ENCODE assay signal across 18 cellular contexts in genomic region chr5:72540759-72541438, GRCh38. TPM values are rescaled to one million over a fixed set of nuclear protein-coding genes. Genes with fewer than 3 reads are reported as not detected.
"Had no signal": no experiment of that assay in that cellular context is flagged by ENCODE, and none has a peak within 500 bp of the region (broad histone marks: within the 10 kb centered on the region; RNA-seq: fewer than 3 reads in every experiment).

No MANE protein-coding gene starts in this region.

- ATAC-seq: activated CD8-positive, alpha-beta memory T cell treated with anti-CD3 and anti-CD28 coated beads, Interleukin-2, amount 10 ng/mL, durations not matched to agents 7 days and 5 days; left colon; mucosa of descending colon; natural killer cell had no signal

- DNase-seq: activated CD4-positive, alpha-beta T cell treated with anti-CD3 and anti-CD28 coated beads, Interleukin-2, amount 50 U/mL, for 4 hours; activated CD4-positive, CD25-positive, alpha-beta regulatory T cell treated with anti-CD3 and anti-CD28 coated beads, Interleukin-2, amount 50 U/mL, for 72 hours; activated CD8-positive, alpha-beta memory T cell treated with anti-CD3 and anti-CD28 coated beads, Interleukin-2, amount 10 ng/mL, durations not matched to agents 7 days and 5 days; activated effector memory CD4-positive, alpha-beta T cell treated with Interleukin-2 at 50 U/mL for 16 hours; activated T-cell treated with anti-CD3 and anti-CD28 coated beads, Interleukin-2, amount 50 U/mL, for 24 hours; effector CD8-positive, alpha-beta T cell; left colon; mucosa of descending colon; natural killer cell; tibial artery; uterus had no signal

- H3K27me3 ChIP-seq: tibial artery, uterus had no signal

- H3K4me1 Mint-ChIP-seq: activated CD8-positive, alpha-beta memory T cell treated with anti-CD3 and anti-CD28 coated beads, Interleukin-2, amount 10 ng/mL, durations not matched to agents 7 days and 5 days; natural killer cell had no signal

- H3K27ac Mint-ChIP-seq: activated CD8-positive, alpha-beta memory T cell treated with anti-CD3 and anti-CD28 coated beads, Interleukin-2, amount 10 ng/mL, durations not matched to agents 7 days and 5 days; activated naive CD8-positive, alpha-beta T cell; activated T-cell treated with anti-CD3 and anti-CD28 coated beads, Interleukin-2, amount 50 U/mL, for 24 hours; natural killer cell; T-helper 2 cell treated with Interferon-gamma antibody and Interleukin-4, amounts not matched to agents 5 μg/mL and 100 μg/mL, for 36 hours had no signal

- H3K4me3 ChIP-seq: coronary artery, lung, mucosa of descending colon, skin epidermis, tibial artery, uterus had no signal

- H3K4me3 Mint-ChIP-seq: activated CD8-positive, alpha-beta memory T cell treated with anti-CD3 and anti-CD28 coated beads, Interleukin-2, amount 10 ng/mL, durations not matched to agents 7 days and 5 days; activated naive CD8-positive, alpha-beta T cell; activated T-cell treated with anti-CD3 and anti-CD28 coated beads, Interleukin-2, amount 50 U/mL, for 24 hours; natural killer cell; T-helper 2 cell treated with Interferon-gamma antibody and Interleukin-4, amounts not matched to agents 5 μg/mL and 100 μg/mL, for 36 hours had no signal

- H3K36me3 ChIP-seq: tibial artery, uterus had no signal

- H3K4me1 ChIP-seq: uterus had no signal

- H3K36me3 Mint-ChIP-seq: activated CD8-positive, alpha-beta memory T cell treated with anti-CD3 and anti-CD28 coated beads, Interleukin-2, amount 10 ng/mL, durations not matched to agents 7 days and 5 days; activated naive CD8-positive, alpha-beta T cell had no signal

- H3K9me3 ChIP-seq: uterus had no signal

- H3K27ac ChIP-seq: epithelial cell of prostate, skin epidermis, tibial artery, uterus had no signal

RNA-seq across cellular contexts. Expression of gene ZNF366, which starts 33.7 kb away (rescaled TPM):
- total RNA-seq: activated CD8-positive, alpha-beta memory T cell treated with anti-CD3 and anti-CD28 coated beads, Interleukin-2, amount 10 ng/mL, durations not matched to agents 7 days and 5 days; osteoblast had no signal
